Comparison of ENCODE assay signal across 1 cellular context in the genomic region with DNA sequence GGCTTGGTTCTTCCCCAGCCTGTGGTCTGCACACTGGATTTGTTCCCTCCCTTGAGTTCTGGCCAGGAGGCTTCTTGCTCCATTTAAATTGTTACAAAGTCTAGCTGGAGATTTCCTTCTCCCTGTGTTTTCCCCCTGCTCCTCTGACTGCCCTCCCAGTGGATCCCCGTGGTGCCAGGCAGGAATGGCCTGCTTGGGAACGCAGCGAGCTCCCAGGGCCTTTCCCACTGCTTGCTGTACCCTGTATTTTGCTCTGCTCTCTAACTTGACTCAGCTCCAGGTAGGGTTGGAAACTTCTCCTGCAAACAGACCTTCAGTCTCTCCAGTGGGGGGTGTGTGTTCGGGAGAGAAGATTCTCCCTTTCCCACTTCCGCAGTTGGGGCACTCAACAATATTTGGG.
TF ChIP-seq lines count a peak whose summit lies in the region.

No MANE protein-coding gene starts in this region.

TF ChIP-seq in H1, 55 proteins besides CTCF, POLR2A, EP300 and RAD21:
- TF ChIP-seq TEAD4 (IDR thresholded peaks at IDR 0.05; ENCODE audit: low read depth, low read length), result no peak
- no peak for TF ChIP-seq GTF2F1 (IDR thresholded peaks at IDR 0.05; ENCODE audit: borderline replicate concordance, low read depth, low read length)
- TF ChIP-seq ASH2L (IDR thresholded peaks at IDR 0.05; ENCODE audit: low read length), result no peak
- TF ChIP-seq POLR2AphosphoS5 (IDR thresholded peaks at IDR 0.05; ENCODE audit: low read depth, low read length), result no peak
- TF ChIP-seq KDM5A (IDR thresholded peaks at IDR 0.05; ENCODE audit: low read length), result no peak
- no peak for TF ChIP-seq SRF (IDR thresholded peaks at IDR 0.05; ENCODE audit: low read depth, low read length)
- TF ChIP-seq RNF2 (IDR thresholded peaks at IDR 0.05; ENCODE audit: borderline replicate concordance, low read depth, low read length, missing control alignments, poor library complexity, severe bottlenecking), result no peak
- no peak for TF ChIP-seq MAFK (IDR thresholded peaks at IDR 0.05; ENCODE audit: low read depth, low read length)
